ENCODE assay signal across 10 cellular contexts in the genomic region with DNA sequence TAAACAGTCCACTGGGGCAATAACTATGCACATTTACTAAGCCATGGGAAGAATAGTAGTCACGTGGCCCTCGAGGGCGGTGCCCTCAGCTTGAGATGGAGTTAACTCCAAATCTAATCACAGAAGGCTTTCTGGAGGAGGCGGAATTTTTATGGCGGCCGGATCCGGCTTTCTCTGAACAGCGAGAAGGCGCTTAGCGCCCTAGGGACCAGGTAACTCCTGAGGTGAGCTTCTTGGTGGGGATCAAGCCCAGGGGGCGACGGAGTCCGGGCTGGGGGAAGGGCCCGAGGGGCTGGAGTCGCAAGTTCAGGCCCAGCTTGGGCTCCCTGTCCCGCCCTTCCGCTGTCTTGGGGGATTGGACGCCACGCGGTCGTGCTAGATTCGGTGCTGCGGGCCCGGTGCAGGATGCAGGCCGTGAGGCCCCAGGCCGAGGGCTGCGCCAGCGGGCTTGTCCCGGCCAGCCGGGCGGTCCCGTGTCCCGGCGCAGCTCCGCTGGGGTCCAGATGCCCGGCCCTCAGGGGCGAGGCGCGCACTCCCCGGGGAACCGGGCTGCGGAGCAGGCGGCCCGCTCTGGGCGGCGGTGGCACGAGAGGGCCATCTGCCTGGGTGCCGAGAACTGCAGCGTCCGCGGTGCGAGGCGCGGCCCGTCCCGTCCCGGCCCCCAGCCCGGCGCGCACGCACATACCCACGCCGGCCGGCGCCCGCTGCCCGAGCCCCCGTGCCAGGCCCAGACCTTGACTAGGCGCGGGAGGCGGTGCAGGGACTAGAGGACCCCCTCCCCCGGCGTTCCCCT. TPM values are rescaled to one million over a fixed set of nuclear protein-coding genes. Genes with fewer than 3 reads are reported as not detected.
DNase-seq lines count a peak whose midpoint lies in the region; TF ChIP-seq lines count a peak whose summit lies in the region.
"Had no signal": no experiment of that assay in that cellular context is flagged by ENCODE, and none has a peak within 500 bp of the region (broad histone marks: within the 10 kb centered on the region; RNA-seq: fewer than 3 reads in every experiment).

No MANE protein-coding gene starts in this region.

- peak overlapping the region; percentile 98 for H3K27ac ChIP-seq in mesendoderm (ENCODE audit: low read depth, low read length)
- peak overlapping the region; percentile 77 to 91 for H3K27ac ChIP-seq in testis
- H3K27ac ChIP-seq: 22Rv1 had no signal

- peak overlapping the region; percentile 61 for H3K4me2 ChIP-seq in mesendoderm (ENCODE audit: low read length)

- intact Hi-C loops in dendritic cell treated with granulocyte-macrophage colony-stimulating factor and Interleukin-4, amounts not matched to agents 40 ng/mL and 50 ng/mL, for 4 days (cut with micrococcal nuclease): loop anchor here (5.0 kb wide), 1 partner anchor 170 kb away; the partner anchor contains the start of genes PRELID1 and RAB24
- intact Hi-C loops in testis (cut with DNase I; ENCODE audit: low total_unique reads): no loop called here

- H3K36me3 ChIP-seq in mesendoderm (ENCODE audit: control insufficient read depth, insufficient read depth, low read length) (peaks cover 7% of the 10 kb centered on the region), testis (ENCODE audit: low read depth, missing control alignments) (no peaks in the 10 kb centered on the region)

- TF ChIP-seq POLR2A in testis (IDR thresholded peaks at IDR 0.05): no peak

- no peak overlapping the region for H4K5ac ChIP-seq in mesendoderm (ENCODE audit: low read length)

- peaks cover 28% of the 10 kb centered on the region for H3K36me3 Mint-ChIP-seq in dendritic cell treated with granulocyte-macrophage colony-stimulating factor and Interleukin-4, amounts not matched to agents 40 ng/mL and 50 ng/mL, for 4 days (ENCODE audit: low read depth)
- peaks cover 19% of the 10 kb centered on the region for H3K36me3 Mint-ChIP-seq in HFFc6 (ENCODE audit: low read depth)

- DNase-seq in DMS 273 (lab: John Stamatoyannopoulos, UW; ENCODE audit: unreplicated experiment) (peak; percentile 50), DMS 273 treated with DMSO at 0.1 percent for 48 hours (lab: John Stamatoyannopoulos, UW) (no peak), mesendoderm (peak; percentile 70), testis (peak; percentile 48), HFFc6 (no peak), NOMO-1 (lab: John Stamatoyannopoulos, UW; ENCODE audit: unreplicated experiment in 2 of 2) (no peak)
- no peak for DNase-seq in activated CD4-positive, alpha-beta T cell treated with anti-CD3 and anti-CD28 coated beads for 4 hours
- DNase-seq: RPMI8226 had no signal

- peaks cover 28% of the 10 kb centered on the region for H3K79me2 ChIP-seq in mesendoderm (ENCODE audit: control insufficient read depth, insufficient read depth, low read length)

- H3K4me1 Mint-ChIP-seq in dendritic cell treated with granulocyte-macrophage colony-stimulating factor and Interleukin-4, amounts not matched to agents 40 ng/mL and 50 ng/mL, for 4 days (ENCODE audit: low read depth): peaks cover 53% of the 10 kb centered on the region
- H3K4me1 Mint-ChIP-seq in HFFc6 (ENCODE audit: low read depth): peaks cover 61% of the 10 kb centered on the region

- peak overlapping the region; percentile 47 for H2BK120ac ChIP-seq in mesendoderm (ENCODE audit: low read depth, low read length)

- no peak overlapping the region for H2BK15ac ChIP-seq in mesendoderm (replicated peaks; ENCODE audit: low read depth)

- peak overlapping the region; percentile 100 for H3K56ac ChIP-seq in mesendoderm (ENCODE audit: low read length)

- peaks cover 11% of the 10 kb centered on the region for H3K79me1 ChIP-seq in mesendoderm (ENCODE audit: low read length)

- peak overlapping the region; percentile 64 for H3K27ac Mint-ChIP-seq in dendritic cell treated with granulocyte-macrophage colony-stimulating factor and Interleukin-4, amounts not matched to agents 40 ng/mL and 50 ng/mL, for 4 days
- no peak overlapping the region; the same call in 1 of the 2 replicates for H3K27ac Mint-ChIP-seq in HFFc6

- peak overlapping the region; percentile 94 for H3K23ac ChIP-seq in mesendoderm (ENCODE audit: low read length)

- no peaks in the 10 kb centered on the region for H3K27me3 ChIP-seq in mesendoderm (ENCODE audit: insufficient read depth, low read length, poor library complexity)
- H3K27me3 ChIP-seq in testis: no peaks in the 10 kb centered on the region

- no peaks in the 10 kb centered on the region for H3K9me3 Mint-ChIP-seq in dendritic cell treated with granulocyte-macrophage colony-stimulating factor and Interleukin-4, amounts not matched to agents 40 ng/mL and 50 ng/mL, for 4 days
- H3K9me3 Mint-ChIP-seq in HFFc6: no peaks in the 10 kb centered on the region

- peak overlapping the region; percentile 100 for H2AK5ac ChIP-seq in mesendoderm (ENCODE audit: low read length)

- H2BK5ac ChIP-seq in mesendoderm (ENCODE audit: low read length): peak overlapping the region; percentile 82

- peak overlapping the region; percentile 100 for H3K9ac ChIP-seq in mesendoderm (ENCODE audit: low read length)

- no peak for TF ChIP-seq CTCF in testis (IDR thresholded peaks at IDR 0.05)
- TF ChIP-seq CTCF in HFFc6 (IDR thresholded peaks at IDR 0.05): no peak

- H3K4ac ChIP-seq in mesendoderm (ENCODE audit: low read depth, low read length): peak overlapping the region; percentile 98

- no peaks in the 10 kb centered on the region for H3K9me3 ChIP-seq in testis

- peak overlapping the region; percentile 86 for H3K18ac ChIP-seq in mesendoderm (ENCODE audit: low read length)

- H4K8ac ChIP-seq in mesendoderm (ENCODE audit: low read depth, low read length): peak overlapping the region; percentile 99

- WGBS in mesendoderm (ENCODE audit: extremely low coverage, insufficient coverage, low lambda C conversion rate): no CpG with 5 or more reads among the region's 73 CpGs
- WGBS in testis, 2 donors: 39 to 60% methylated on average over 13 to 39 of the region's 73 CpGs

- H3K4me3 Mint-ChIP-seq in dendritic cell treated with granulocyte-macrophage colony-stimulating factor and Interleukin-4, amounts not matched to agents 40 ng/mL and 50 ng/mL, for 4 days: peak overlapping the region; percentile 13
- no peak overlapping the region for H3K4me3 Mint-ChIP-seq in HFFc6

- H3K4me3 ChIP-seq in mesendoderm (ENCODE audit: low read length) (peak overlapping the region; percentile 88), testis (peak overlapping the region; percentile 62 to 89)

- peaks cover 5% of the 10 kb centered on the region for H3K27me3 Mint-ChIP-seq in dendritic cell treated with granulocyte-macrophage colony-stimulating factor and Interleukin-4, amounts not matched to agents 40 ng/mL and 50 ng/mL, for 4 days
- H3K27me3 Mint-ChIP-seq in HFFc6 (ENCODE audit: insufficient read depth): peaks cover 2% of the 10 kb centered on the region

- H3K4me1 ChIP-seq in mesendoderm (ENCODE audit: control insufficient read depth, low read depth, low read length) (peaks cover 22% of the 10 kb centered on the region), testis (peaks cover 10% of the 10 kb centered on the region)

RNA-seq across cellular contexts. Expression of gene NSD1, which starts 1.7 kb away (rescaled TPM):
- 38.2 TPM for polyA plus RNA-seq in mesendoderm (2013, experiment 1 of 2)
- 38.5 TPM for polyA plus RNA-seq in mesendoderm (2013, experiment 2 of 2)
- 10 to 100 TPM; 71.2 to 86.6 TPM for total RNA-seq in testis
- 66.0 TPM for polyA plus RNA-seq in testis (ENCODE audit: insufficient read depth, low read depth, low replicate concordance)
- 10 to 100 TPM; 42.6 to 56.4 (median 48.4) TPM for total RNA-seq in HFFc6 (2021; fragmentation: NEBNext Ultra II Directional; extraction: Animal tissue kit (Norgen Biotek cat#: 25700))

RNA-seq across cellular contexts. Expression of gene FGFR4, which starts 45.2 kb away (rescaled TPM):
- polyA plus RNA-seq in mesendoderm (2013, experiment 1 of 2): 28.8 TPM
- polyA plus RNA-seq in mesendoderm (2013, experiment 2 of 2): 30.0 TPM
- 10 to 100 TPM in 1 of 2 donors, 1 to 10 TPM in 1; 9.7 to 10.3 TPM for total RNA-seq in testis
- polyA plus RNA-seq in testis (ENCODE audit: insufficient read depth, low read depth, low replicate concordance): 7.8 TPM
- under 1 TPM in 5 of 6 experiments, not detected in 1; 0.14 to 0.53 (median 0.33) TPM for total RNA-seq in HFFc6 (2021; fragmentation: NEBNext Ultra II Directional; extraction: Animal tissue kit (Norgen Biotek cat#: 25700))

Comparison
In these comparisons a context has a peak if more than half of its experiments do, and no peak if none do; other contexts are left out.
1. DNase-seq: peak in DMS 273 (single experiment), mesendoderm (single experiment) and testis (single experiment); none in DMS 273 treated with DMSO at 0.1 percent for 48 hours (single experiment), HFFc6 (single experiment), NOMO-1 (0 of 2) and activated CD4-positive, alpha-beta T cell treated with anti-CD3 and anti-CD28 coated beads for 4 hours (0 of 2).
2. RNA of gene FGFR4, which starts 45.2 kb away (total RNA-seq): 9.7 to 10.3 TPM in testis; 0.14 to 0.53 TPM in HFFc6; every median in the first group is over 4 times any median in the second.